In the genomic region with DNA sequence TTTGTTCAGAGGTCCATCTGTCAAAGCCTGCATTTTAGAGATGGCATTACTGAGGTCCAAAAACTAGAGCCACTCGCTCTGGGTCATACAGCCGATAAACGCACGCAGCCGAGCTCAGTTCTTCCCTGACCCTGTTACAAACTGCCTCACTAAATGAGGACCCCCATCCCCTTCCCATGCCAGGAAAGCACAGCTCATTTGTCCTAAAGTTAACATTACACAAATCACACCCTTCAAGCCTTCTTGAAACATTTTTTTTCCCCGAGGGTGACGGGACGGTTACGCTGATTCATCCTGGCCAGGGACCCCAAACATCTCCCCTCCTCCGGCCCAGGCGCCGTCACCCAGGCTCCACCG, we compare ENCODE assay signal across 1 cellular context.
TF ChIP-seq lines count a peak whose summit lies in the region.

No MANE protein-coding gene starts in this region.

TF ChIP-seq in GM23338, 12 proteins besides CTCF, POLR2A, EP300 and RAD21 (continued from another document):
- TF ChIP-seq, protein P1, sequence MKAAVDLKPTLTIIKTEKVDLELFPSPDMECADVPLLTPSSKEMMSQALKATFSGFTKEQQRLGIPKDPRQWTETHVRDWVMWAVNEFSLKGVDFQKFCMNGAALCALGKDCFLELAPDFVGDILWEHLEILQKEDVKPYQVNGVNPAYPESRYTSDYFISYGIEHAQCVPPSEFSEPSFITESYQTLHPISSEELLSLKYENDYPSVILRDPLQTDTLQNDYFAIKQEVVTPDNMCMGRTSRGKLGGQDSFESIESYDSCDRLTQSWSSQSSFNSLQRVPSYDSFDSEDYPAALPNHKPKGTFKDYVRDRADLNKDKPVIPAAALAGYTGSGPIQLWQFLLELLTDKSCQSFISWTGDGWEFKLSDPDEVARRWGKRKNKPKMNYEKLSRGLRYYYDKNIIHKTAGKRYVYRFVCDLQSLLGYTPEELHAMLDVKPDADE (IDR thresholded peaks at IDR 0.05): no peak
- TF ChIP-seq ZNF331 (CRISPR knock-in tag; IDR thresholded peaks at IDR 0.05; ENCODE audit: low read depth) (no peak), EZH2 (IDR thresholded peaks at IDR 0.05; ENCODE audit: low read depth, unreplicated experiment) (no peak), ZNF114 (CRISPR knock-in tag; IDR thresholded peaks at IDR 0.05) (no peak), NANOG (IDR thresholded peaks at IDR 0.05; ENCODE audit: borderline replicate concordance) (no peak), POLR2AphosphoS5 (IDR thresholded peaks at IDR 0.05; ENCODE audit: low read depth) (no peak)
- TF ChIP-seq, protein P2, sequence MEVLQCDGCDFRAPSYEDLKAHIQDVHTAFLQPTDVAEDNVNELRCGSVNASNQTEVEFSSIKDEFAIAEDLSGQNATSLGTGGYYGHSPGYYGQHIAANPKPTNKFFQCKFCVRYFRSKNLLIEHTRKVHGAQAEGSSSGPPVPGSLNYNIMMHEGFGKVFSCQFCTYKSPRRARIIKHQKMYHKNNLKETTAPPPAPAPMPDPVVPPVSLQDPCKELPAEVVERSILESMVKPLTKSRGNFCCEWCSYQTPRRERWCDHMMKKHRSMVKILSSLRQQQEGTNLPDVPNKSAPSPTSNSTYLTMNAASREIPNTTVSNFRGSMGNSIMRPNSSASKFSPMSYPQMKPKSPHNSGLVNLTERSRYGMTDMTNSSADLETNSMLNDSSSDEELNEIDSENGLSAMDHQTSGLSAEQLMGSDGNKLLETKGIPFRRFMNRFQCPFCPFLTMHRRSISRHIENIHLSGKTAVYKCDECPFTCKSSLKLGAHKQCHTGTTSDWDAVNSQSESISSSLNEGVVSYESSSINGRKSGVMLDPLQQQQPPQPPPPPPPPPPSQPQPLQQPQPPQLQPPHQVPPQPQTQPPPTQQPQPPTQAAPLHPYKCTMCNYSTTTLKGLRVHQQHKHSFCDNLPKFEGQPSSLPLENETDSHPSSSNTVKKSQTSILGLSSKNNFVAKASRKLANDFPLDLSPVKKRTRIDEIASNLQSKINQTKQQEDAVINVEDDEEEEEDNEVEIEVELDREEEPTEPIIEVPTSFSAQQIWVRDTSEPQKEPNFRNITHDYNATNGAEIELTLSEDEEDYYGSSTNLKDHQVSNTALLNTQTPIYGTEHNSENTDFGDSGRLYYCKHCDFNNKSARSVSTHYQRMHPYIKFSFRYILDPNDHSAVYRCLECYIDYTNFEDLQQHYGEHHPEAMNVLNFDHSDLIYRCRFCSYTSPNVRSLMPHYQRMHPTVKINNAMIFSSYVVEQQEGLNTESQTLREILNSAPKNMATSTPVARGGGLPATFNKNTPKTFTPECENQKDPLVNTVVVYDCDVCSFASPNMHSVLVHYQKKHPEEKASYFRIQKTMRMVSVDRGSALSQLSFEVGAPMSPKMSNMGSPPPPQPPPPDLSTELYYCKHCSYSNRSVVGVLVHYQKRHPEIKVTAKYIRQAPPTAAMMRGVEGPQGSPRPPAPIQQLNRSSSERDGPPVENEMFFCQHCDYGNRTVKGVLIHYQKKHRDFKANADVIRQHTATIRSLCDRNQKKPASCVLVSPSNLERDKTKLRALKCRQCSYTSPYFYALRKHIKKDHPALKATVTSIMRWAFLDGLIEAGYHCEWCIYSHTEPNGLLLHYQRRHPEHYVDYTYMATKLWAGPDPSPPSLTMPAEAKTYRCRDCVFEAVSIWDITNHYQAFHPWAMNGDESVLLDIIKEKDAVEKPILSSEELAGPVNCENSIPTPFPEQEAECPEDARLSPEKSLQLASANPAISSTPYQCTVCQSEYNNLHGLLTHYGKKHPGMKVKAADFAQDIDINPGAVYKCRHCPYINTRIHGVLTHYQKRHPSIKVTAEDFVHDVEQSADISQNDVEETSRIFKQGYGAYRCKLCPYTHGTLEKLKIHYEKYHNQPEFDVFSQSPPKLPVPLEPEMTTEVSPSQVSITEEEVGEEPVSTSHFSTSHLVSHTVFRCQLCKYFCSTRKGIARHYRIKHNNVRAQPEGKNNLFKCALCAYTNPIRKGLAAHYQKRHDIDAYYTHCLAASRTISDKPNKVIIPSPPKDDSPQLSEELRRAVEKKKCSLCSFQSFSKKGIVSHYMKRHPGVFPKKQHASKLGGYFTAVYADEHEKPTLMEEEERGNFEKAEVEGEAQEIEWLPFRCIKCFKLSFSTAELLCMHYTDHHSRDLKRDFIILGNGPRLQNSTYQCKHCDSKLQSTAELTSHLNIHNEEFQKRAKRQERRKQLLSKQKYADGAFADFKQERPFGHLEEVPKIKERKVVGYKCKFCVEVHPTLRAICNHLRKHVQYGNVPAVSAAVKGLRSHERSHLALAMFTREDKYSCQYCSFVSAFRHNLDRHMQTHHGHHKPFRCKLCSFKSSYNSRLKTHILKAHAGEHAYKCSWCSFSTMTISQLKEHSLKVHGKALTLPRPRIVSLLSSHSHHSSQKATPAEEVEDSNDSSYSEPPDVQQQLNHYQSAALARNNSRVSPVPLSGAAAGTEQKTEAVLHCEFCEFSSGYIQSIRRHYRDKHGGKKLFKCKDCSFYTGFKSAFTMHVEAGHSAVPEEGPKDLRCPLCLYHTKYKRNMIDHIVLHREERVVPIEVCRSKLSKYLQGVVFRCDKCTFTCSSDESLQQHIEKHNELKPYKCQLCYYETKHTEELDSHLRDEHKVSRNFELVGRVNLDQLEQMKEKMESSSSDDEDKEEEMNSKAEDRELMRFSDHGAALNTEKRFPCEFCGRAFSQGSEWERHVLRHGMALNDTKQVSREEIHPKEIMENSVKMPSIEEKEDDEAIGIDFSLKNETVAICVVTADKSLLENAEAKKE (CRISPR knock-in tag; IDR thresholded peaks at IDR 0.05): no peak
